Comparison of ENCODE assay signal across 8 cellular contexts in genomic region chr2:164841719-164842623, GRCh38. TPM values are rescaled to one million over a fixed set of nuclear protein-coding genes. Genes with fewer than 3 reads are reported as not detected.
A peak's percentile ranks its signal among the peaks of the same experiment; 100 is the strongest.
DNase-seq lines count a peak whose midpoint lies in the region; ATAC-seq and TF ChIP-seq lines count a peak whose summit lies in the region.

Gene COBLL1 (minus strand): TSS chr2:164841823. CDS start chr2:164841196, 627 bp downstream.

- H3K27me3 ChIP-seq in HL-60 (ENCODE audit: insufficient read depth, poor library complexity, severe bottlenecking): peaks cover 26% of the 10 kb centered on the region
- H3K27me3 ChIP-seq in Peyer's patch: no peaks in the 10 kb centered on the region
- no peaks in the 10 kb centered on the region for H3K27me3 ChIP-seq in right atrium auricular region

- peak; percentile 63 for DNase-seq in DMS153 (lab: John Stamatoyannopoulos, UW)
- DNase-seq in HL-60 (ENCODE audit: low read depth in 1 of 2, low spot score in 1 of 2): peak in 1 of 2 experiments; percentile 32
- peak; percentile 72 to 91 (median 90) for DNase-seq in Peyer's patch
- peak; percentile 67 for DNase-seq in right atrium auricular region (ENCODE audit: low spot score)
- peak; percentile 38 for DNase-seq in pons (ENCODE audit: low spot score)
- no peak for DNase-seq in inferior parietal cortex (ENCODE audit: extremely low spot score)

- peak within 1 kb of the TSS; percentile 47 for H3K4me3 ChIP-seq in HL-60 (replicated peaks; ENCODE audit: insufficient read depth, low read length)
- H3K4me3 ChIP-seq in Peyer's patch: peak within 1 kb of the TSS; percentile 69 to 77 (median 72)
- H3K4me3 ChIP-seq in right atrium auricular region: peak within 1 kb of the TSS; percentile 81 to 83

- TF ChIP-seq CTCF in HL-60 (IDR thresholded peaks at IDR 0.05; ENCODE audit: insufficient read depth, low read length) (peak; percentile 33), Peyer's patch (IDR thresholded peaks at IDR 0.05) (peak; percentile 63 to 91 (median 74)), right atrium auricular region (IDR thresholded peaks at IDR 0.05) (peak; percentile 83 to 91)

- H3K36me3 ChIP-seq in Peyer's patch (no peaks in the 10 kb centered on the region), right atrium auricular region (no peaks in the 10 kb centered on the region)

- ATAC-seq in GM21360 (IDR thresholded peaks at IDR 0.05; ENCODE audit: unreplicated experiment): peak; percentile 65

- peak in 1 of 2 donors; percentile 12 for TF ChIP-seq POLR2A in Peyer's patch (IDR thresholded peaks at IDR 0.05)

- peaks cover 0 to 13% (median 0%) of the 10 kb centered on the region in 4 donors for H3K4me1 ChIP-seq in Peyer's patch
- peaks cover 0 to 3% of the 10 kb centered on the region in 2 donors for H3K4me1 ChIP-seq in right atrium auricular region

- H3K9me3 ChIP-seq in Peyer's patch (peaks cover 0 to 3% (median 0%) of the 10 kb centered on the region in 4 donors), right atrium auricular region (no peaks in the 10 kb centered on the region)

- H3K27ac ChIP-seq in HL-60 (replicated peaks): no peak within 1 kb of the TSS
- peak within 1 kb of the TSS; percentile 89 to 96 (median 93) for H3K27ac ChIP-seq in Peyer's patch
- peak within 1 kb of the TSS; percentile 76 for H3K27ac ChIP-seq in angular gyrus (ENCODE audit: low read depth, low read length)
- peak within 1 kb of the TSS; percentile 95 to 96 for H3K27ac ChIP-seq in right atrium auricular region

RNA-seq across cellular contexts. Expression of gene COBLL1, which starts in this region (rescaled TPM):
- 10 to 100 TPM; 42.2 to 59.4 (median 45.2) TPM for total RNA-seq in Peyer's patch
- total RNA-seq in right atrium auricular region: 10 to 100 TPM; 14.9 to 21.1 TPM

Comparison
In these comparisons a context has a peak if more than half of its experiments do, and no peak if none do; other contexts are left out.
1. CTCF ChIP-seq: peak in every context shown above with its lines; median percentile 87 in right atrium auricular region; 74 in Peyer's patch; 33 in HL-60.